In genomic region chr6:1608976-1609661, GRCh38 we compare ENCODE assay signal across 8 cellular contexts. TPM values are rescaled to one million over a fixed set of nuclear protein-coding genes. Genes with fewer than 3 reads are reported as not detected.
DNase-seq lines count a peak whose midpoint lies in the region; ATAC-seq and TF ChIP-seq lines count a peak whose summit lies in the region.

No MANE protein-coding gene starts in this region.

- no peaks in the 10 kb centered on the region for H3K36me3 ChIP-seq in CD8-positive, alpha-beta memory T cell (ENCODE audit: insufficient read depth, low read length)
- H3K36me3 ChIP-seq in suprapubic skin: no peaks in the 10 kb centered on the region

- no peaks in the 10 kb centered on the region for H3K36me3 Mint-ChIP-seq in CD8-positive, alpha-beta memory T cell
- no peaks in the 10 kb centered on the region for H3K36me3 Mint-ChIP-seq in activated T-helper 2 cell treated with anti-CD3 and anti-CD28 coated beads, Interferon-gamma antibody, Interleukin-2, Interleukin-4, amounts not matched to agents 10 μg/mL and 5 μg/mL and 100 μg/mL, durations not matched to agents 14 hours and 24 hours and 36 hours (ENCODE audit: low read depth)

- no peaks in the 10 kb centered on the region for H3K9me3 ChIP-seq in CD8-positive, alpha-beta memory T cell (ENCODE audit: low read length)
- no peaks in the 10 kb centered on the region for H3K9me3 ChIP-seq in suprapubic skin

- no peak for DNase-seq in CD8-positive, alpha-beta memory T cell
- DNase-seq in activated T-helper 2 cell treated with anti-CD3 and anti-CD28 coated beads, Interferon-gamma antibody, Interleukin-2, Interleukin-4, amounts not matched to agents 10 μg/mL and 5 μg/mL and 100 μg/mL, durations not matched to agents 14 hours and 24 hours and 36 hours (ENCODE audit: low spot score): no peak
- DNase-seq in iPS-NIHi11 (ENCODE audit: low spot score) (peak; percentile 38), suprapubic skin (ENCODE audit: low spot score in 2 of 2) (peak in 1 of 2 donors; percentile 70), AG08395 (ENCODE audit: low spot score) (no peak), DMS79 treated with DMSO at 0.1 percent for 48 hours (lab: John Stamatoyannopoulos, UW) (no peak), HUDEP-2 (lab: John Stamatoyannopoulos, UW; ENCODE audit: unreplicated experiment in 76 of 76) (no peak)

- H3K9me3 Mint-ChIP-seq in CD8-positive, alpha-beta memory T cell: peaks cover 0 to 3% (median 0%) of the 10 kb centered on the region in 5 donors
- H3K9me3 Mint-ChIP-seq in activated T-helper 2 cell treated with anti-CD3 and anti-CD28 coated beads, Interferon-gamma antibody, Interleukin-2, Interleukin-4, amounts not matched to agents 10 μg/mL and 5 μg/mL and 100 μg/mL, durations not matched to agents 14 hours and 24 hours and 36 hours: no peaks in the 10 kb centered on the region

- no peak overlapping the region for H3K27ac Mint-ChIP-seq in CD8-positive, alpha-beta memory T cell
- H3K27ac Mint-ChIP-seq in activated T-helper 2 cell treated with anti-CD3 and anti-CD28 coated beads, Interferon-gamma antibody, Interleukin-2, Interleukin-4, amounts not matched to agents 10 μg/mL and 5 μg/mL and 100 μg/mL, durations not matched to agents 14 hours and 24 hours and 36 hours: no peak overlapping the region

- H3K27ac ChIP-seq in CD8-positive, alpha-beta memory T cell (ENCODE audit: low read depth, low read length): no peak overlapping the region
- H3K27ac ChIP-seq in suprapubic skin: peak overlapping the region; percentile 88

- peak; percentile 2 for ATAC-seq in HG02885 (IDR thresholded peaks at IDR 0.05; ENCODE audit: poor library complexity, unreplicated experiment)

- 0% methylated on average over 27 of the region's 70 CpGs for WGBS in suprapubic skin

- no peak for TF ChIP-seq POLR2A in suprapubic skin (IDR thresholded peaks at IDR 0.05)

- H3K4me1 Mint-ChIP-seq in CD8-positive, alpha-beta memory T cell: peaks cover 44 to 65% (median 55%) of the 10 kb centered on the region in 3 donors
- H3K4me1 Mint-ChIP-seq in activated T-helper 2 cell treated with anti-CD3 and anti-CD28 coated beads, Interferon-gamma antibody, Interleukin-2, Interleukin-4, amounts not matched to agents 10 μg/mL and 5 μg/mL and 100 μg/mL, durations not matched to agents 14 hours and 24 hours and 36 hours (ENCODE audit: low read depth): peaks cover 18% of the 10 kb centered on the region

- H3K4me3 Mint-ChIP-seq in CD8-positive, alpha-beta memory T cell: peak overlapping the region; percentile 64 to 85 (median 73)
- peak overlapping the region; percentile 49 for H3K4me3 Mint-ChIP-seq in activated T-helper 2 cell treated with anti-CD3 and anti-CD28 coated beads, Interferon-gamma antibody, Interleukin-2, Interleukin-4, amounts not matched to agents 10 μg/mL and 5 μg/mL and 100 μg/mL, durations not matched to agents 14 hours and 24 hours and 36 hours (ENCODE audit: low read depth)

- CTCF ChIA-PET in CD8-positive, alpha-beta memory T cell (lab: Charles Lee): interaction anchor here (3.0 to 4.3 kb wide), 2 partner anchors 1026 kb away, joined by 17 to 38 read pairs; no protein-coding TSS in a partner anchor

- peaks cover 42% of the 10 kb centered on the region for H3K4me1 ChIP-seq in CD8-positive, alpha-beta memory T cell (ENCODE audit: insufficient read depth, low read length)
- H3K4me1 ChIP-seq in suprapubic skin: peaks cover 73% of the 10 kb centered on the region

- intact Hi-C loops in activated T-helper 2 cell treated with anti-CD3 and anti-CD28 coated beads, Interferon-gamma antibody, Interleukin-2, Interleukin-4, amounts not matched to agents 10 μg/mL and 5 μg/mL and 100 μg/mL, durations not matched to agents 14 hours and 24 hours and 36 hours (cut with micrococcal nuclease): loop anchor here (5.0 to 10.0 kb wide), 2 partner anchors 297 to 1146 kb away; partner anchors contain the start of genes FOXQ1 and MYLK4

- TF ChIP-seq CTCF in suprapubic skin (IDR thresholded peaks at IDR 0.05): no peak

- H3K4me3 ChIP-seq in CD8-positive, alpha-beta memory T cell (ENCODE audit: low read length): no peak overlapping the region
- peak overlapping the region; percentile 71 for H3K4me3 ChIP-seq in suprapubic skin

- POLR2A ChIA-PET in CD8-positive, alpha-beta memory T cell (lab: Charles Lee): no interaction called here

- H3K27me3 ChIP-seq in CD8-positive, alpha-beta memory T cell (ENCODE audit: insufficient read depth, low read length, poor library complexity, severe bottlenecking): peaks cover 65% of the 10 kb centered on the region
- peaks cover 88% of the 10 kb centered on the region for H3K27me3 ChIP-seq in suprapubic skin

- H3K27me3 Mint-ChIP-seq in CD8-positive, alpha-beta memory T cell: peaks cover 58 to 66% of the 10 kb centered on the region in 2 donors
- peaks cover 62% of the 10 kb centered on the region for H3K27me3 Mint-ChIP-seq in activated T-helper 2 cell treated with anti-CD3 and anti-CD28 coated beads, Interferon-gamma antibody, Interleukin-2, Interleukin-4, amounts not matched to agents 10 μg/mL and 5 μg/mL and 100 μg/mL, durations not matched to agents 14 hours and 24 hours and 36 hours (ENCODE audit: low read depth)

- TF ChIP-seq EP300 in suprapubic skin (IDR thresholded peaks at IDR 0.05): no peak

RNA-seq across cellular contexts. Expression of gene FOXC1, which starts 0.6 kb away (rescaled TPM):
- not detected for total RNA-seq in CD8-positive, alpha-beta memory T cell
- polyA plus RNA-seq in CD8-positive, alpha-beta memory T cell: not detected
- 0.05 and 0.07 TPM in 2 replicates for total RNA-seq in activated T-helper 2 cell treated with anti-CD3 and anti-CD28 coated beads, Interferon-gamma antibody, Interleukin-2, Interleukin-4, amounts not matched to agents 10 μg/mL and 5 μg/mL and 100 μg/mL, durations not matched to agents 14 hours and 24 hours and 36 hours
- total RNA-seq in suprapubic skin: 10 to 100 TPM; 14.5 to 35.8 (median 21.4) TPM

Comparison
In these comparisons a context has a peak if more than half of its experiments do, and no peak if none do; other contexts are left out.
1. RNA of gene FOXC1, which starts 0.6 kb away (total RNA-seq): 14.5 to 35.8 TPM in suprapubic skin; 0.05 to 0.07 TPM in activated T-helper 2 cell treated with anti-CD3 and anti-CD28 coated beads, Interferon-gamma antibody, Interleukin-2, Interleukin-4, amounts not matched to agents 10 μg/mL and 5 μg/mL and 100 μg/mL, durations not matched to agents 14 hours and 24 hours and 36 hours and not detected in CD8-positive, alpha-beta memory T cell; every median in the first group is over 10 times any median in the second.